In genomic region chrX:107857815-107858214, GRCh38 we compare ENCODE assay signal across 16 cellular contexts.
"Had no signal": no experiment of that assay in that cellular context is flagged by ENCODE, and none has a peak within 500 bp of the region (broad histone marks: within the 10 kb centered on the region; RNA-seq: fewer than 3 reads in every experiment).

No MANE protein-coding gene starts in this region.

- H3K4me3 Mint-ChIP-seq: activated B cell treated with CpG ODN at 0.5 μM for 24 hours; activated naive CD4-positive, alpha-beta T cell treated with anti-CD3 and anti-CD28 coated beads, Interleukin-2, amount 10 ng/mL, durations not matched to agents 7 days and 5 days; activated T-helper 17 cell treated with anti-CD3 and anti-CD28 coated beads, Interleukin-2, amount 50 U/mL, for 72 hours; nephron progenitor cell; type B pancreatic cell had no signal

- H3K4me1 Mint-ChIP-seq: activated B cell treated with CpG ODN at 0.5 μM for 24 hours; activated naive CD4-positive, alpha-beta T cell treated with anti-CD3 and anti-CD28 coated beads, Interleukin-2, amount 10 ng/mL, durations not matched to agents 7 days and 5 days; activated T-helper 17 cell treated with anti-CD3 and anti-CD28 coated beads, Interleukin-2, amount 50 U/mL, for 72 hours; nephron progenitor cell had no signal

- H3K27me3 Mint-ChIP-seq: activated naive CD4-positive, alpha-beta T cell treated with anti-CD3 and anti-CD28 coated beads, Interleukin-2, amount 10 ng/mL, durations not matched to agents 7 days and 5 days; activated T-helper 17 cell treated with anti-CD3 and anti-CD28 coated beads, Interleukin-2, amount 50 U/mL, for 72 hours; type B pancreatic cell had no signal

- ATAC-seq: activated T-helper 17 cell treated with anti-CD3 and anti-CD28 coated beads, Interleukin-2, amount 50 U/mL, for 72 hours had no signal

- H3K9me3 ChIP-seq: colonic mucosa, left ventricle myocardium inferior, sigmoid colon had no signal

- H3K27ac ChIP-seq: colonic mucosa, left ventricle myocardium inferior, sigmoid colon had no signal

- H3K9me3 Mint-ChIP-seq: activated B cell treated with CpG ODN at 0.5 μM for 24 hours; activated naive CD4-positive, alpha-beta T cell treated with anti-CD3 and anti-CD28 coated beads, Interleukin-2, amount 10 ng/mL, durations not matched to agents 7 days and 5 days; activated T-helper 17 cell treated with anti-CD3 and anti-CD28 coated beads, Interleukin-2, amount 50 U/mL, for 72 hours; type B pancreatic cell had no signal

- H3K4me3 ChIP-seq: colonic mucosa, left ventricle myocardium inferior, sigmoid colon had no signal

- H3K4me1 ChIP-seq: colonic mucosa, left ventricle myocardium inferior, sigmoid colon had no signal

- DNase-seq: activated B cell treated with CpG ODN at 0.5 μM for 24 hours; activated CD4-positive, alpha-beta T cell treated with anti-CD3 and anti-CD28 coated beads, Interleukin-2, amount 50 U/mL, for 1 hour; activated naive CD4-positive, alpha-beta T cell treated with anti-CD3 and anti-CD28 coated beads, Interleukin-2, amount 10 ng/mL, durations not matched to agents 7 days and 5 days; activated T-cell treated with anti-CD3 and anti-CD28 coated beads for 4 hours; caudate nucleus; colonic mucosa; foreskin melanocyte; head of caudate nucleus; left ventricle myocardium inferior; mesenchymal stem cell; nephron progenitor cell; sigmoid colon; stimulated activated CD4-positive, alpha-beta T cell treated with anti-CD3 and anti-CD28 coated beads, Interleukin-12 subunit alpha, Interleukin-12 subunit beta, amount 100 ng/mL, for 4 hours; stimulated activated naive CD4-positive, alpha-beta T cell treated with Interleukin-2 at 50 U/mL for 16 hours had no signal

- H3K27me3 ChIP-seq: colonic mucosa, sigmoid colon had no signal

- H3K27ac Mint-ChIP-seq: activated B cell treated with CpG ODN at 0.5 μM for 24 hours; activated naive CD4-positive, alpha-beta T cell treated with anti-CD3 and anti-CD28 coated beads, Interleukin-2, amount 10 ng/mL, durations not matched to agents 7 days and 5 days; activated T-helper 17 cell treated with anti-CD3 and anti-CD28 coated beads, Interleukin-2, amount 50 U/mL, for 72 hours; nephron progenitor cell; type B pancreatic cell had no signal

- H3K36me3 Mint-ChIP-seq: activated naive CD4-positive, alpha-beta T cell treated with anti-CD3 and anti-CD28 coated beads, Interleukin-2, amount 10 ng/mL, durations not matched to agents 7 days and 5 days; type B pancreatic cell had no signal

- H3K36me3 ChIP-seq: colonic mucosa, left ventricle myocardium inferior had no signal
